ENCODE assay signal across 1 cellular context in the genomic region with DNA sequence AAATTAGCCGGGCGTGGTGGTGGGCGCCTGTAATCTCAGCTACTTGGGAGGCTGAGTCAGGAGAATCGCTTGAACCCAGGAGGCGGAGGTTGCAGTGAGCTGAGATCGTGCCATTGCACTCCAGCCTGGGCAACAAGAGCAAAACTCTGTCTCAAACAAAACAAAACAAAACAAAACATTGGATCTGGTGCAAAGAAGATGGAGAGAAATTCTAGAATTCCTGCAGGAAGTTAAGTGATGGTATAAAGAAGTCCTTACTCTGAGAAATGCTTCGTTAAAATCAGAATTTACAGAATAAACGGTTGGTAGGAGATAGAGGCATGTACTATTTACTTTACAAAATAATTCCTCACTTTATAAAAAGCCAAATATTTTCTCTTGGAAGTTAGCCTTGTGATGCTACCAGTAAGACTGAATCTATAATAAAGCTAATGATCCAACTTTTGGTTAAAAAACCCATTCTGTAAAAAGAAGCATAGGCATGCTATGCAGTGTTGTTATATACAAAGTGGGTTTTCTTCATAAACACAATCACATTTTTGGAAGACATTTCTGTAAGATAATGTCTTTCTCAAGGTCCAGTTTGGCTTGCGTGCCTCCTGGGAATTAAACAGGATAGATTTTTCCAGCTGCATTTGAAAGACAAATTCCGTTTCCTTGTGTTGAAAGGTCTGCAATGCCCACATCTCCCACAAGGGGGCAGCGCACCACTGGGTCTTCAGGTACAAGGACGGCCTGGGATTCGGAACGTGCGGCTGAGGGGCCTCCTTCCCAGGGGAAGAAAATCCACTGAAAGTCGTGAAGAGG.
A peak's percentile ranks its signal among the peaks of the same experiment; 100 is the strongest.
TF ChIP-seq lines count a peak whose summit lies in the region.

No MANE protein-coding gene starts in this region.

TF ChIP-seq in HepG2, 621 proteins besides CTCF, POLR2A, EP300 and RAD21 (continued from another document and continues in another):
- TF ChIP-seq, protein P1, sequence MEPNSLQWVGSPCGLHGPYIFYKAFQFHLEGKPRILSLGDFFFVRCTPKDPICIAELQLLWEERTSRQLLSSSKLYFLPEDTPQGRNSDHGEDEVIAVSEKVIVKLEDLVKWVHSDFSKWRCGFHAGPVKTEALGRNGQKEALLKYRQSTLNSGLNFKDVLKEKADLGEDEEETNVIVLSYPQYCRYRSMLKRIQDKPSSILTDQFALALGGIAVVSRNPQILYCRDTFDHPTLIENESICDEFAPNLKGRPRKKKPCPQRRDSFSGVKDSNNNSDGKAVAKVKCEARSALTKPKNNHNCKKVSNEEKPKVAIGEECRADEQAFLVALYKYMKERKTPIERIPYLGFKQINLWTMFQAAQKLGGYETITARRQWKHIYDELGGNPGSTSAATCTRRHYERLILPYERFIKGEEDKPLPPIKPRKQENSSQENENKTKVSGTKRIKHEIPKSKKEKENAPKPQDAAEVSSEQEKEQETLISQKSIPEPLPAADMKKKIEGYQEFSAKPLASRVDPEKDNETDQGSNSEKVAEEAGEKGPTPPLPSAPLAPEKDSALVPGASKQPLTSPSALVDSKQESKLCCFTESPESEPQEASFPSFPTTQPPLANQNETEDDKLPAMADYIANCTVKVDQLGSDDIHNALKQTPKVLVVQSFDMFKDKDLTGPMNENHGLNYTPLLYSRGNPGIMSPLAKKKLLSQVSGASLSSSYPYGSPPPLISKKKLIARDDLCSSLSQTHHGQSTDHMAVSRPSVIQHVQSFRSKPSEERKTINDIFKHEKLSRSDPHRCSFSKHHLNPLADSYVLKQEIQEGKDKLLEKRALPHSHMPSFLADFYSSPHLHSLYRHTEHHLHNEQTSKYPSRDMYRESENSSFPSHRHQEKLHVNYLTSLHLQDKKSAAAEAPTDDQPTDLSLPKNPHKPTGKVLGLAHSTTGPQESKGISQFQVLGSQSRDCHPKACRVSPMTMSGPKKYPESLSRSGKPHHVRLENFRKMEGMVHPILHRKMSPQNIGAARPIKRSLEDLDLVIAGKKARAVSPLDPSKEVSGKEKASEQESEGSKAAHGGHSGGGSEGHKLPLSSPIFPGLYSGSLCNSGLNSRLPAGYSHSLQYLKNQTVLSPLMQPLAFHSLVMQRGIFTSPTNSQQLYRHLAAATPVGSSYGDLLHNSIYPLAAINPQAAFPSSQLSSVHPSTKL (CRISPR knock-in tag; IDR thresholded peaks at IDR 0.05): peak; percentile 62
- TF ChIP-seq RXRA (CRISPR knock-in tag; IDR thresholded peaks at IDR 0.05): no peak
- TF ChIP-seq ZFP62 (CRISPR knock-in tag; IDR thresholded peaks at IDR 0.05): no peak
- peak; percentile 76 for TF ChIP-seq BHLHE40 (IDR thresholded peaks at IDR 0.05; ENCODE audit: low read length)
- peak; percentile 52 for TF ChIP-seq ZNF501 (CRISPR knock-in tag; IDR thresholded peaks at IDR 0.05)
- TF ChIP-seq ZNF232 (CRISPR knock-in tag; IDR thresholded peaks at IDR 0.05; ENCODE audit: borderline replicate concordance): no peak
- TF ChIP-seq, protein P2, sequence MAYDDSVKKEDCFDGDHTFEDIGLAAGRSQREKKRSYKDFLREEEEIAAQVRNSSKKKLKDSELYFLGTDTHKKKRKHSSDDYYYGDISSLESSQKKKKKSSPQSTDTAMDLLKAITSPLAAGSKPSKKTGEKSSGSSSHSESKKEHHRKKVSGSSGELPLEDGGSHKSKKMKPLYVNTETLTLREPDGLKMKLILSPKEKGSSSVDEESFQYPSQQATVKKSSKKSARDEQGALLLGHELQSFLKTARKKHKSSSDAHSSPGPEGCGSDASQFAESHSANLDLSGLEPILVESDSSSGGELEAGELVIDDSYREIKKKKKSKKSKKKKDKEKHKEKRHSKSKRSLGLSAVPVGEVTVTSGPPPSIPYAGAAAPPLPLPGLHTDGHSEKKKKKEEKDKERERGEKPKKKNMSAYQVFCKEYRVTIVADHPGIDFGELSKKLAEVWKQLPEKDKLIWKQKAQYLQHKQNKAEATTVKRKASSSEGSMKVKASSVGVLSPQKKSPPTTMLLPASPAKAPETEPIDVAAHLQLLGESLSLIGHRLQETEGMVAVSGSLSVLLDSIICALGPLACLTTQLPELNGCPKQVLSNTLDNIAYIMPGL (CRISPR knock-in tag; IDR thresholded peaks at IDR 0.05; ENCODE audit: borderline replicate concordance in 1 of 2, low read depth in 1 of 2): peak; percentile 40 to 71; a peak in 1 of 4 replicates
- TF ChIP-seq SKI (IDR thresholded peaks at IDR 0.05; ENCODE audit: partially characterized antibody): peak; percentile 28
- no peak for TF ChIP-seq WIZ (CRISPR knock-in tag; IDR thresholded peaks at IDR 0.05)
- TF ChIP-seq KDM2A (CRISPR knock-in tag; IDR thresholded peaks at IDR 0.05; ENCODE audit: borderline replicate concordance, low read depth): peak; percentile 77; the same call in 1 of the 2 replicates
- TF ChIP-seq ARNT2 (CRISPR knock-in tag; IDR thresholded peaks at IDR 0.05; ENCODE audit: low read depth): 0 out of 2 replicates have a peak, but pooled peaks have one; percentile 5
- TF ChIP-seq ELF4 (CRISPR knock-in tag; IDR thresholded peaks at IDR 0.05; ENCODE audit: borderline replicate concordance): no peak
- peak; percentile 96 for TF ChIP-seq STAG1 (CRISPR knock-in tag; IDR thresholded peaks at IDR 0.05)
- no peak for TF ChIP-seq ZNF331 (CRISPR knock-in tag; IDR thresholded peaks at IDR 0.05)
- no peak for TF ChIP-seq ZNF766 (CRISPR knock-in tag; IDR thresholded peaks at IDR 0.05; ENCODE audit: borderline replicate concordance)
- TF ChIP-seq FOSL2 (CRISPR knock-in tag; IDR thresholded peaks at IDR 0.05): peak; percentile 22; the same call in 1 of the 2 replicates
- TF ChIP-seq, protein P3, sequence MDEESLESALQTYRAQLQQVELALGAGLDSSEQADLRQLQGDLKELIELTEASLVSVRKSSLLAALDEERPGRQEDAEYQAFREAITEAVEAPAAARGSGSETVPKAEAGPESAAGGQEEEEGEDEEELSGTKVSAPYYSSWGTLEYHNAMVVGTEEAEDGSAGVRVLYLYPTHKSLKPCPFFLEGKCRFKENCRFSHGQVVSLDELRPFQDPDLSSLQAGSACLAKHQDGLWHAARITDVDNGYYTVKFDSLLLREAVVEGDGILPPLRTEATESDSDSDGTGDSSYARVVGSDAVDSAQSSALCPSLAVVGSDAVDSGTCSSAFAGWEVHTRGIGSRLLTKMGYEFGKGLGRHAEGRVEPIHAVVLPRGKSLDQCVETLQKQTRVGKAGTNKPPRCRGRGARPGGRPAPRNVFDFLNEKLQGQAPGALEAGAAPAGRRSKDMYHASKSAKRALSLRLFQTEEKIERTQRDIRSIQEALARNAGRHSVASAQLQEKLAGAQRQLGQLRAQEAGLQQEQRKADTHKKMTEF (CRISPR knock-in tag; IDR thresholded peaks at IDR 0.05): 0 out of 2 replicates have a peak, but pooled peaks have one; percentile 23
- TF ChIP-seq SPEN (CRISPR knock-in tag; IDR thresholded peaks at IDR 0.05; ENCODE audit: low read depth): 0 out of 2 replicates have a peak, but pooled peaks have one; percentile 37
- TF ChIP-seq, protein P4, sequence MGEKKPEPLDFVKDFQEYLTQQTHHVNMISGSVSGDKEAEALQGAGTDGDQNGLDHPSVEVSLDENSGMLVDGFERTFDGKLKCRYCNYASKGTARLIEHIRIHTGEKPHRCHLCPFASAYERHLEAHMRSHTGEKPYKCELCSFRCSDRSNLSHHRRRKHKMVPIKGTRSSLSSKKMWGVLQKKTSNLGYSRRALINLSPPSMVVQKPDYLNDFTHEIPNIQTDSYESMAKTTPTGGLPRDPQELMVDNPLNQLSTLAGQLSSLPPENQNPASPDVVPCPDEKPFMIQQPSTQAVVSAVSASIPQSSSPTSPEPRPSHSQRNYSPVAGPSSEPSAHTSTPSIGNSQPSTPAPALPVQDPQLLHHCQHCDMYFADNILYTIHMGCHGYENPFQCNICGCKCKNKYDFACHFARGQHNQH (CRISPR knock-in tag; IDR thresholded peaks at IDR 0.05): peak; percentile 17; the same call in 1 of the 2 replicates
- TF ChIP-seq, protein P5, sequence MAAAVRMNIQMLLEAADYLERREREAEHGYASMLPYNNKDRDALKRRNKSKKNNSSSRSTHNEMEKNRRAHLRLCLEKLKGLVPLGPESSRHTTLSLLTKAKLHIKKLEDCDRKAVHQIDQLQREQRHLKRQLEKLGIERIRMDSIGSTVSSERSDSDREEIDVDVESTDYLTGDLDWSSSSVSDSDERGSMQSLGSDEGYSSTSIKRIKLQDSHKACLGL (CRISPR knock-in tag; IDR thresholded peaks at IDR 0.05): no peak
- TF ChIP-seq FOXK1 (CRISPR knock-in tag; IDR thresholded peaks at IDR 0.05; ENCODE audit: borderline replicate concordance, low read depth): peak; percentile 22; the same call in 1 of the 2 replicates
- TF ChIP-seq, protein P6, sequence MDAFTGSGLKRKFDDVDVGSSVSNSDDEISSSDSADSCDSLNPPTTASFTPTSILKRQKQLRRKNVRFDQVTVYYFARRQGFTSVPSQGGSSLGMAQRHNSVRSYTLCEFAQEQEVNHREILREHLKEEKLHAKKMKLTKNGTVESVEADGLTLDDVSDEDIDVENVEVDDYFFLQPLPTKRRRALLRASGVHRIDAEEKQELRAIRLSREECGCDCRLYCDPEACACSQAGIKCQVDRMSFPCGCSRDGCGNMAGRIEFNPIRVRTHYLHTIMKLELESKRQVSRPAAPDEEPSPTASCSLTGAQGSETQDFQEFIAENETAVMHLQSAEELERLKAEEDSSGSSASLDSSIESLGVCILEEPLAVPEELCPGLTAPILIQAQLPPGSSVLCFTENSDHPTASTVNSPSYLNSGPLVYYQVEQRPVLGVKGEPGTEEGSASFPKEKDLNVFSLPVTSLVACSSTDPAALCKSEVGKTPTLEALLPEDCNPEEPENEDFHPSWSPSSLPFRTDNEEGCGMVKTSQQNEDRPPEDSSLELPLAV (CRISPR knock-in tag; conservative IDR thresholded peaks at IDR 0.05; ENCODE audit: low read depth): no peak
- no peak for TF ChIP-seq PAWR (CRISPR knock-in tag; IDR thresholded peaks at IDR 0.05; ENCODE audit: borderline replicate concordance)
- TF ChIP-seq XRCC5 (optimal IDR thresholded peaks at IDR 0.05; ENCODE audit: low read length): peak; percentile 74
- no peak for TF ChIP-seq ATAD3A (CRISPR knock-in tag; IDR thresholded peaks at IDR 0.05)
- 0 out of 2 replicates have a peak, but pooled peaks have one; percentile 27 for TF ChIP-seq RXRB (CRISPR knock-in tag; IDR thresholded peaks at IDR 0.05; ENCODE audit: borderline replicate concordance)
- TF ChIP-seq SNAPC2 (CRISPR knock-in tag; IDR thresholded peaks at IDR 0.05): no peak
- TF ChIP-seq GATAD2A (CRISPR knock-in tag; IDR thresholded peaks at IDR 0.05): 0 out of 2 replicates have a peak, but pooled peaks have one; percentile 36
- TF ChIP-seq, protein P7, sequence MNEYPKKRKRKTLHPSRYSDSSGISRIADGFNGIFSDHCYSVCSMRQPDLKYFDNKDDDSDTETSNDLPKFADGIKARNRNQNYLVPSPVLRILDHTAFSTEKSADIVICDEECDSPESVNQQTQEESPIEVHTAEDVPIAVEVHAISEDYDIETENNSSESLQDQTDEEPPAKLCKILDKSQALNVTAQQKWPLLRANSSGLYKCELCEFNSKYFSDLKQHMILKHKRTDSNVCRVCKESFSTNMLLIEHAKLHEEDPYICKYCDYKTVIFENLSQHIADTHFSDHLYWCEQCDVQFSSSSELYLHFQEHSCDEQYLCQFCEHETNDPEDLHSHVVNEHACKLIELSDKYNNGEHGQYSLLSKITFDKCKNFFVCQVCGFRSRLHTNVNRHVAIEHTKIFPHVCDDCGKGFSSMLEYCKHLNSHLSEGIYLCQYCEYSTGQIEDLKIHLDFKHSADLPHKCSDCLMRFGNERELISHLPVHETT (CRISPR knock-in tag; conservative IDR thresholded peaks at IDR 0.05): no peak
- TF ChIP-seq, protein P8, sequence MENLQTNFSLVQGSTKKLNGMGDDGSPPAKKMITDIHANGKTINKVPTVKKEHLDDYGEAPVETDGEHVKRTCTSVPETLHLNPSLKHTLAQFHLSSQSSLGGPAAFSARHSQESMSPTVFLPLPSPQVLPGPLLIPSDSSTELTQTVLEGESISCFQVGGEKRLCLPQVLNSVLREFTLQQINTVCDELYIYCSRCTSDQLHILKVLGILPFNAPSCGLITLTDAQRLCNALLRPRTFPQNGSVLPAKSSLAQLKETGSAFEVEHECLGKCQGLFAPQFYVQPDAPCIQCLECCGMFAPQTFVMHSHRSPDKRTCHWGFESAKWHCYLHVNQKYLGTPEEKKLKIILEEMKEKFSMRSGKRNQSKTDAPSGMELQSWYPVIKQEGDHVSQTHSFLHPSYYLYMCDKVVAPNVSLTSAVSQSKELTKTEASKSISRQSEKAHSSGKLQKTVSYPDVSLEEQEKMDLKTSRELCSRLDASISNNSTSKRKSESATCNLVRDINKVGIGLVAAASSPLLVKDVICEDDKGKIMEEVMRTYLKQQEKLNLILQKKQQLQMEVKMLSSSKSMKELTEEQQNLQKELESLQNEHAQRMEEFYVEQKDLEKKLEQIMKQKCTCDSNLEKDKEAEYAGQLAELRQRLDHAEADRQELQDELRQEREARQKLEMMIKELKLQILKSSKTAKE (CRISPR knock-in tag; IDR thresholded peaks at IDR 0.05; ENCODE audit: borderline replicate concordance): no peak
- TF ChIP-seq ELF3 (CRISPR knock-in tag; IDR thresholded peaks at IDR 0.05): peak; percentile 61; the same call in 1 of the 2 replicates
- 0 out of 2 replicates have a peak, but pooled peaks have one; percentile 31 for TF ChIP-seq ZNF12 (CRISPR knock-in tag; IDR thresholded peaks at IDR 0.05)
- TF ChIP-seq IRF2 (CRISPR knock-in tag; IDR thresholded peaks at IDR 0.05): 0 out of 2 replicates have a peak, but pooled peaks have one; percentile 51
- no peak for TF ChIP-seq ZNF775 (CRISPR knock-in tag; IDR thresholded peaks at IDR 0.05; ENCODE audit: borderline replicate concordance)
- no peak for TF ChIP-seq HOXD1 (CRISPR knock-in tag; IDR thresholded peaks at IDR 0.05)
- peak; percentile 13; the same call in 1 of the 2 replicates for TF ChIP-seq RCOR2 (CRISPR knock-in tag; IDR thresholded peaks at IDR 0.05)
- TF ChIP-seq NONO (IDR thresholded peaks at IDR 0.05): no peak
- no peak for TF ChIP-seq NONO (CRISPR knock-in tag; conservative IDR thresholded peaks at IDR 0.05)
- 0 out of 2 replicates have a peak, but pooled peaks have one; percentile 48 for TF ChIP-seq BORCS8-MEF2B (CRISPR knock-in tag; IDR thresholded peaks at IDR 0.05)
- no peak for TF ChIP-seq ZNF354B (CRISPR knock-in tag; IDR thresholded peaks at IDR 0.05)
- no peak for TF ChIP-seq ZC3H13 (CRISPR knock-in tag; IDR thresholded peaks at IDR 0.05)
- TF ChIP-seq, protein P9, sequence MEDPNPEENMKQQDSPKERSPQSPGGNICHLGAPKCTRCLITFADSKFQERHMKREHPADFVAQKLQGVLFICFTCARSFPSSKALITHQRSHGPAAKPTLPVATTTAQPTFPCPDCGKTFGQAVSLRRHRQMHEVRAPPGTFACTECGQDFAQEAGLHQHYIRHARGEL (CRISPR knock-in tag; IDR thresholded peaks at IDR 0.05): no peak
- TF ChIP-seq SOX6 (IDR thresholded peaks at IDR 0.05): no peak
- TF ChIP-seq SOX6 (CRISPR knock-in tag; IDR thresholded peaks at IDR 0.05): 0 out of 2 replicates have a peak, but pooled peaks have one; percentile 20
- TF ChIP-seq NR1H2 (CRISPR knock-in tag; IDR thresholded peaks at IDR 0.05; ENCODE audit: borderline replicate concordance, low read depth): no peak
- 0 out of 2 replicates have a peak, but pooled peaks have one; percentile 41 for TF ChIP-seq MIER3 (CRISPR knock-in tag; IDR thresholded peaks at IDR 0.05; ENCODE audit: borderline replicate concordance)
- no peak for TF ChIP-seq ZNF773 (CRISPR knock-in tag; IDR thresholded peaks at IDR 0.05; ENCODE audit: borderline replicate concordance)
